ENCODE assay signal across 9 cellular contexts in the genomic region with DNA sequence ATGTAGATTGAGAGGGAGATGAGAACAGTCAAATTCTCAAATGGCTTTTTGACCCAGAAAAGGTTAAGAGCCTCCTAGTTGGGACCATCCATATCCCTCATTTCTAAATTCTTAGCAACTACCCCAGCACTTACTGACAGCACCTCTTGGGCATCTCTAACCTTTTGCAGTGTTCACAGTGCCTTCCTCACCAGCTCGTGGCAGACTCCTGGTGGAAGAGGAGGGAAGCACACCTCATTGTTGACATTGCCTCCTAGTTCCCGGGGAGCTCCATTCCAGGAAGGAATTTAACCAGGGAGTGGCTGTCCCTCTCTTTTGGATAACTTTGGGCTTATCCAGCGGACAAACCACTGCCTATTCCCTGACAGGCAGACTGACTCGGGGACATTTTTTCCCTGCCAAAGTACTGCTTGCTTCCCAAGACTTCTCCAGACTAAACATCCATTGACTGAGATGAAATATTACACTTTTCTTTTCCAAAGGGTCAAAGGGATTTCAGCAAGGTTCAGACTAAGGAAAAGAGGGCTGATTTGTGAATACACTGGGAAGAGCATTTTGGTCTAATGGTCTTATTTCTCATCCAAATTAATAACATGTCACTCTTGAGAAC. TPM values are rescaled to one million over a fixed set of nuclear protein-coding genes. Genes with fewer than 3 reads are reported as not detected.
DNase-seq lines count a peak whose midpoint lies in the region; ATAC-seq, FAIRE-seq and TF ChIP-seq lines count a peak whose summit lies in the region.
"Had no signal": no experiment of that assay in that cellular context is flagged by ENCODE, and none has a peak within 500 bp of the region (broad histone marks: within the 10 kb centered on the region; RNA-seq: fewer than 3 reads in every experiment).

No MANE protein-coding gene starts in this region.

- no peak for TF ChIP-seq EP300 in GM12878 (IDR thresholded peaks at IDR 0.05; ENCODE audit: borderline replicate concordance in 1 of 2, control insufficient read depth in 1 of 2, low read depth in 2 of 2, low read length in 2 of 2)

- DNase-seq in AG20443 (ENCODE audit: low spot score), result peak; percentile 86
- peak; percentile 53 for DNase-seq in GM19239 (ENCODE audit: insufficient read length, low spot score)
- DNase-seq in NCI-H1105 (lab: John Stamatoyannopoulos, UW), result peak; percentile 16
- DNase-seq in T-helper 2 cell, result peak in 4 of 5 experiments; percentile 2 to 63 (median 24)
- DNase-seq in GM12878 (ENCODE audit: low read depth, low spot score), result no peak
- peak; percentile 89 for DNase-seq in iPS-NIHi7 (ENCODE audit: extremely low spot score)
- DNase-seq in stimulated activated CD4-positive, alpha-beta T cell treated with anti-CD3 and anti-CD28 coated beads, Interleukin-1b, Interleukin-23, amount 100 ng/mL, for 48 hours, result peak; percentile 51
- DNase-seq in mesenteric fat pad (ENCODE audit: low spot score), result no peak

- H4K20me1 ChIP-seq in GM12878 (ENCODE audit: control insufficient read depth, insufficient read depth), result no peaks in the 10 kb centered on the region

- no peaks in the 10 kb centered on the region for H3K27me3 ChIP-seq in GM12878 (replicated peaks in 1 of 2; ENCODE audit: control insufficient read depth in 2 of 2, insufficient read depth in 2 of 2, low read length in 1 of 2)

- RAD21 ChIA-PET in GM12878 (lab: Charles Lee; ENCODE audit: unreplicated experiment), result interaction anchor here (0.7 to 3.9 kb wide), 28 partner anchors 11 to 427 kb away, joined by 3 to 116 read pairs (median 4); a partner anchor contains a TSS

- no peak overlapping the region for H3K4me3 ChIP-seq in GM12878

- SMC1A ChIA-PET in GM12878 (lab: Charles Lee; ENCODE audit: uncharacterized antibody, unreplicated experiment), result interaction anchor here (0.6 to 4.9 kb wide), 28 partner anchors 9 to 278 kb away, joined by 3 to 113 read pairs (median 4); a partner anchor contains a TSS

- peak; percentile 91 for TF ChIP-seq RAD21 in GM12878 (IDR thresholded peaks at IDR 0.05; ENCODE audit: insufficient read depth, low read depth, low read length)

- no peaks in the 10 kb centered on the region for H3K4me1 ChIP-seq in GM12878 (ENCODE audit: control insufficient read depth, insufficient read depth, low read length)

- BruUV-seq in GM12878 (replicated peaks; lab: Mats Ljungman, UMichigan), result no TSS peak

- peak; percentile 87 to 92 (median 88) for TF ChIP-seq CTCF in GM12878 (IDR thresholded peaks at IDR 0.05 in 2 of 3, conservative IDR thresholded peaks at IDR 0.05 in 1 of 3; ENCODE audit: control insufficient read depth in 2 of 3, extremely low read depth in 1 of 3, insufficient read depth in 1 of 3, low read depth in 3 of 3, low read length in 3 of 3)

- H3K27ac ChIP-seq in GM12878 (ENCODE audit: control insufficient read depth, insufficient read depth), result no peak overlapping the region

- no peak for TF ChIP-seq POLR2A in GM12878 (IDR thresholded peaks at IDR 0.05; ENCODE audit: low read depth, low read length)

- 2% methylated on average over 4 of the region's 4 CpGs for WGBS in GM12878 (ENCODE audit: insufficient coverage, insufficient replicate concordance, low lambda C conversion rate, missing lambda C conversion rate)

- H3K9me3 ChIP-seq in GM12878 (replicated peaks; ENCODE audit: control insufficient read depth, insufficient read depth, low read length), result no peaks in the 10 kb centered on the region

- ATAC-seq in GM12878, result peak; percentile 89

- CTCF ChIA-PET in GM12878 (lab: Yijun Ruan, JAX), result interaction anchor here (0.6 to 9.9 kb wide), 40 partner anchors 9 to 453 kb away, joined by 3 to 206 read pairs (median 4); a partner anchor contains a TSS

- FAIRE-seq in GM19239 (lab: Jason Lieb, UNC) (peak; percentile 78), GM12878 (lab: Jason Lieb, UNC) (peak; percentile 84)

- no peak overlapping the region for H3K4me2 ChIP-seq in GM12878 (ENCODE audit: control insufficient read depth, insufficient read depth)

- H3K36me3 ChIP-seq in GM12878 (ENCODE audit: control insufficient read depth in 2 of 2, insufficient read depth in 2 of 2, low read length in 1 of 2), result no peaks in the 10 kb centered on the region

- H3K79me2 ChIP-seq in GM12878 (ENCODE audit: control insufficient read depth, insufficient read depth, low read length), result no peaks in the 10 kb centered on the region

- intact Hi-C loops in GM12878 (cut with micrococcal nuclease; ENCODE audit: unreplicated experiment), result loop anchor here (1.0 to 10.0 kb wide), 6 partner anchors 66 to 338 kb away; a partner anchor contains a TSS

- H2AFZ ChIP-seq in GM12878 (ENCODE audit: control insufficient read depth, low read depth, low read length), result peak overlapping the region; percentile 45

- no peak overlapping the region for H3K9ac ChIP-seq in GM12878 (ENCODE audit: control insufficient read depth, insufficient read depth, low read length)

- POLR2A ChIA-PET in GM12878 (lab: Charles Lee), result interaction anchor here (0.7 to 1.6 kb wide), 2 partner anchors 64 to 1032 kb away, joined by 3 read pairs; no protein-coding TSS in a partner anchor

- in situ Hi-C loops in GM12878 (cut with MboI), result loop anchor here (5.0 kb wide), 2 partner anchors 81 to 271 kb away; no protein-coding TSS in a partner anchor

TF ChIP-seq in GM12878, 131 proteins besides CTCF, POLR2A, EP300 and RAD21:
- TF ChIP-seq SMC3 (IDR thresholded peaks at IDR 0.05; ENCODE audit: borderline replicate concordance, low read length) (peak; percentile 94), IKZF1 (conservative IDR thresholded peaks at IDR 0.05) (peak; percentile 67), IKZF2 (IDR thresholded peaks at IDR 0.05) (peak; percentile 32 to 38; a peak in 1 of 4 replicates), POLR2AphosphoS2 (IDR thresholded peaks at IDR 0.05; ENCODE audit: low read depth, low read length) (no peak), MEF2A (IDR thresholded peaks at IDR 0.05; ENCODE audit: insufficient read depth, low read depth, low read length) (no peak), EED (IDR thresholded peaks at IDR 0.05; ENCODE audit: low read depth) (peak; percentile 39), FOS (IDR thresholded peaks at IDR 0.05; ENCODE audit: borderline replicate concordance, extremely low read depth, insufficient read length) (no peak)
- TF ChIP-seq, protein P1, sequence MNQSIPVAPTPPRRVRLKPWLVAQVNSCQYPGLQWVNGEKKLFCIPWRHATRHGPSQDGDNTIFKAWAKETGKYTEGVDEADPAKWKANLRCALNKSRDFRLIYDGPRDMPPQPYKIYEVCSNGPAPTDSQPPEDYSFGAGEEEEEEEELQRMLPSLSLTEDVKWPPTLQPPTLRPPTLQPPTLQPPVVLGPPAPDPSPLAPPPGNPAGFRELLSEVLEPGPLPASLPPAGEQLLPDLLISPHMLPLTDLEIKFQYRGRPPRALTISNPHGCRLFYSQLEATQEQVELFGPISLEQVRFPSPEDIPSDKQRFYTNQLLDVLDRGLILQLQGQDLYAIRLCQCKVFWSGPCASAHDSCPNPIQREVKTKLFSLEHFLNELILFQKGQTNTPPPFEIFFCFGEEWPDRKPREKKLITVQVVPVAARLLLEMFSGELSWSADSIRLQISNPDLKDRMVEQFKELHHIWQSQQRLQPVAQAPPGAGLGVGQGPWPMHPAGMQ (IDR thresholded peaks at IDR 0.05; ENCODE audit: borderline replicate concordance), result no peak

RNA-seq across cellular contexts. Expression of a gene that starts 9.0 kb away (rescaled TPM):
- 0.10 TPM in 1 of 2 replicates, not detected in the other for total RNA-seq in GM12878 (2013; cell fraction: nucleolus; rRNA removed)
- total RNA-seq in GM12878 (2014; rRNA removed) (not detected in 2 replicates), GM12878 (2014; rRNA removed; fragmentation: Illumina TruSeq; extraction: Trizol) (not detected in 2 replicates), GM12878 (2021) (not detected in 2 replicates), mesenteric fat pad (not detected)
- not detected for polyA plus RNA-seq in GM12878 (2011; ENCODE audit: low read depth)
- polyA plus RNA-seq in GM12878 (2011; rRNA removed) (not detected in 2 replicates), GM12878 (2014; fragmentation: Illumina TruSeq; extraction: Trizol) (not detected in 2 replicates), GM12878 (2014; fragmentation: Nextera tagmentation; extraction: Ambion mirVana) (not detected), GM12878 (2014; rRNA removed) (not detected in 2 replicates), GM12878 (2016; fragmentation: Nextera tagmentation; extraction: Ambion mirVana) (not detected)
- not detected in 2 replicates for polyA plus RNA-seq in GM12878 (2011; cell fraction: cytosol; rRNA removed)
- 0.03 TPM in 1 of 2 replicates, not detected in the other for polyA plus RNA-seq in GM12878 (2011; cell fraction: nucleus; rRNA removed)
- not detected in 2 replicates for polyA plus RNA-seq in GM12878 (2012)
- 0.10 TPM in 1 of 2 replicates, not detected in the other for polyA minus RNA-seq in GM12878 (2011; rRNA and poly(A)+ RNA removed)
- polyA minus RNA-seq in GM12878 (2011; cell fraction: cytosol; rRNA and poly(A)+ RNA removed), result not detected in 2 replicates
- polyA minus RNA-seq in GM12878 (2011; cell fraction: nucleus; rRNA and poly(A)+ RNA removed), result not detected in 2 replicates
- total RNA-seq: skeletal muscle tissue had no signal

RNA-seq across cellular contexts. Expression of a gene that starts 55.0 kb away (rescaled TPM):
- total RNA-seq in GM12878 (2013; cell fraction: nucleolus; rRNA removed), result 21.4 and 23.0 TPM in 2 replicates
- total RNA-seq in GM12878 (2014; rRNA removed) (4.7 and 5.6 TPM in 2 replicates), GM12878 (2014; rRNA removed; fragmentation: Illumina TruSeq; extraction: Trizol) (4.7 and 5.4 TPM in 2 replicates), GM12878 (2021) (10.2 and 15.1 TPM in 2 replicates), mesenteric fat pad (36.5 TPM)
- polyA plus RNA-seq in GM12878 (2011; ENCODE audit: low read depth), result 10.5 TPM
- polyA plus RNA-seq in GM12878 (2011; rRNA removed) (17.4 and 28.7 TPM in 2 replicates), GM12878 (2014; fragmentation: Illumina TruSeq; extraction: Trizol) (10.6 and 12.9 TPM in 2 replicates), GM12878 (2014; fragmentation: Nextera tagmentation; extraction: Ambion mirVana) (1 to 10 TPM; 7.7 to 7.9 TPM), GM12878 (2014; rRNA removed) (10.5 and 11.5 TPM in 2 replicates), GM12878 (2016; fragmentation: Nextera tagmentation; extraction: Ambion mirVana) (10 to 100 TPM; 12.6 to 14.3 TPM)
- 33.7 and 34.0 TPM in 2 replicates for polyA plus RNA-seq in GM12878 (2011; cell fraction: cytosol; rRNA removed)
- 19.1 and 31.7 TPM in 2 replicates for polyA plus RNA-seq in GM12878 (2011; cell fraction: nucleus; rRNA removed)
- 10.8 and 15.4 TPM in 2 replicates for polyA plus RNA-seq in GM12878 (2012)
- 25.3 and 34.6 TPM in 2 replicates for polyA minus RNA-seq in GM12878 (2011; rRNA and poly(A)+ RNA removed)
- polyA minus RNA-seq in GM12878 (2011; cell fraction: cytosol; rRNA and poly(A)+ RNA removed), result 6.5 and 7.5 TPM in 2 replicates
- polyA minus RNA-seq in GM12878 (2011; cell fraction: nucleus; rRNA and poly(A)+ RNA removed), result 11.6 and 12.0 TPM in 2 replicates

Comparison
In these comparisons a context has a peak if more than half of its experiments do, and no peak if none do; other contexts are left out.
1. DNase-seq: peak in AG20443 (single experiment), GM19239 (single experiment), NCI-H1105 (single experiment), T-helper 2 cell (4 of 5), iPS-NIHi7 (single experiment) and stimulated activated CD4-positive, alpha-beta T cell treated with anti-CD3 and anti-CD28 coated beads, Interleukin-1b, Interleukin-23, amount 100 ng/mL, for 48 hours (single experiment); none in GM12878 (single experiment) and mesenteric fat pad (single experiment).